In the genomic region with DNA sequence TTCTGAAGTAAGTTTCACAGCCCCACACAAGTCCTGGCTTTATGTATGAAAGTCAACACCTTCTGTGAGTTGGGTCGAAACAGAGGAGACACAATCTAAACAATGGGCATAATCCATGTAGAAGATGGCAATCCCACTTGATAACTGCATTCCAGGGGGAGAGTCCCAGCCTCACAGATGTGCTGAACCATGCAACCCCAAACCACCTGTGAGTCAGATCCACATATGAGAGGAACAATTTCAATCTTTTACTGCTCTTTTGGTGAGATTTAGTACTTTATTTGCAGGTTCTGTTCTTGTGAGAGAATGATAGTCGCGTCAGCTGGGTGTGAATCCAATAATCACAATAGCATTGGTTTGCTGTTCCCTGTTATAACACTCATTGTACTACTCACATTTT, we compare ENCODE assay signal across 13 cellular contexts. TPM values are rescaled to one million over a fixed set of nuclear protein-coding genes. Genes with fewer than 3 reads are reported as not detected.
"Had no signal": no experiment of that assay in that cellular context is flagged by ENCODE, and none has a peak within 500 bp of the region (broad histone marks: within the 10 kb centered on the region; RNA-seq: fewer than 3 reads in every experiment).

No MANE protein-coding gene starts in this region.

RNA-seq across cellular contexts. Expression of a gene that starts 21.3 kb away (rescaled TPM):
- total RNA-seq: stomach, subcutaneous adipose tissue, temporal lobe, thoracic aorta, thyroid gland, tibial nerve, transverse colon, upper lobe of left lung, upper lobe of right lung, ureter, urinary bladder, uterus, vagina had no signal
